Comparison of ENCODE assay signal across 1 cellular context in the genomic region with DNA sequence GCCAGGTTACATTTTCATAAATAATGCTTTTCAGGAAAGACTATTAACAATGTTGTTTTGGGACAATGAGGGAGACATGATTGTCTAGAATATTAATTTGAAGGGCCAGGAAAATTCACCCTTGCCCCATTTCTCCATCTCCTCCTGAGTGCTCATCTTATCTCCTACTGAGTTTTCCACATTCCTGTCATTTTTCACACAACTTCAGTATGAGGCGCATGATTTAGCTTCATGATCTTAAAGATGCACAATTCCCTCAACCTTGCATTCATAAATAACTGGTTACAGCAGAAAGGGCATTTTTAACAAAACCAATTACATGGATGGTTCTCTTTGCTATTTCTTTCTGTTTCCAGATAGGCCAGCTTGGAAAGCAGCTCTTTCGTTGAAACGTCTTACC.
TF ChIP-seq lines count a peak whose summit lies in the region.

No MANE protein-coding gene starts in this region.

TF ChIP-seq in GM23338, 12 proteins besides CTCF, POLR2A, EP300 and RAD21 (continued from another document):
- TF ChIP-seq, protein P1, sequence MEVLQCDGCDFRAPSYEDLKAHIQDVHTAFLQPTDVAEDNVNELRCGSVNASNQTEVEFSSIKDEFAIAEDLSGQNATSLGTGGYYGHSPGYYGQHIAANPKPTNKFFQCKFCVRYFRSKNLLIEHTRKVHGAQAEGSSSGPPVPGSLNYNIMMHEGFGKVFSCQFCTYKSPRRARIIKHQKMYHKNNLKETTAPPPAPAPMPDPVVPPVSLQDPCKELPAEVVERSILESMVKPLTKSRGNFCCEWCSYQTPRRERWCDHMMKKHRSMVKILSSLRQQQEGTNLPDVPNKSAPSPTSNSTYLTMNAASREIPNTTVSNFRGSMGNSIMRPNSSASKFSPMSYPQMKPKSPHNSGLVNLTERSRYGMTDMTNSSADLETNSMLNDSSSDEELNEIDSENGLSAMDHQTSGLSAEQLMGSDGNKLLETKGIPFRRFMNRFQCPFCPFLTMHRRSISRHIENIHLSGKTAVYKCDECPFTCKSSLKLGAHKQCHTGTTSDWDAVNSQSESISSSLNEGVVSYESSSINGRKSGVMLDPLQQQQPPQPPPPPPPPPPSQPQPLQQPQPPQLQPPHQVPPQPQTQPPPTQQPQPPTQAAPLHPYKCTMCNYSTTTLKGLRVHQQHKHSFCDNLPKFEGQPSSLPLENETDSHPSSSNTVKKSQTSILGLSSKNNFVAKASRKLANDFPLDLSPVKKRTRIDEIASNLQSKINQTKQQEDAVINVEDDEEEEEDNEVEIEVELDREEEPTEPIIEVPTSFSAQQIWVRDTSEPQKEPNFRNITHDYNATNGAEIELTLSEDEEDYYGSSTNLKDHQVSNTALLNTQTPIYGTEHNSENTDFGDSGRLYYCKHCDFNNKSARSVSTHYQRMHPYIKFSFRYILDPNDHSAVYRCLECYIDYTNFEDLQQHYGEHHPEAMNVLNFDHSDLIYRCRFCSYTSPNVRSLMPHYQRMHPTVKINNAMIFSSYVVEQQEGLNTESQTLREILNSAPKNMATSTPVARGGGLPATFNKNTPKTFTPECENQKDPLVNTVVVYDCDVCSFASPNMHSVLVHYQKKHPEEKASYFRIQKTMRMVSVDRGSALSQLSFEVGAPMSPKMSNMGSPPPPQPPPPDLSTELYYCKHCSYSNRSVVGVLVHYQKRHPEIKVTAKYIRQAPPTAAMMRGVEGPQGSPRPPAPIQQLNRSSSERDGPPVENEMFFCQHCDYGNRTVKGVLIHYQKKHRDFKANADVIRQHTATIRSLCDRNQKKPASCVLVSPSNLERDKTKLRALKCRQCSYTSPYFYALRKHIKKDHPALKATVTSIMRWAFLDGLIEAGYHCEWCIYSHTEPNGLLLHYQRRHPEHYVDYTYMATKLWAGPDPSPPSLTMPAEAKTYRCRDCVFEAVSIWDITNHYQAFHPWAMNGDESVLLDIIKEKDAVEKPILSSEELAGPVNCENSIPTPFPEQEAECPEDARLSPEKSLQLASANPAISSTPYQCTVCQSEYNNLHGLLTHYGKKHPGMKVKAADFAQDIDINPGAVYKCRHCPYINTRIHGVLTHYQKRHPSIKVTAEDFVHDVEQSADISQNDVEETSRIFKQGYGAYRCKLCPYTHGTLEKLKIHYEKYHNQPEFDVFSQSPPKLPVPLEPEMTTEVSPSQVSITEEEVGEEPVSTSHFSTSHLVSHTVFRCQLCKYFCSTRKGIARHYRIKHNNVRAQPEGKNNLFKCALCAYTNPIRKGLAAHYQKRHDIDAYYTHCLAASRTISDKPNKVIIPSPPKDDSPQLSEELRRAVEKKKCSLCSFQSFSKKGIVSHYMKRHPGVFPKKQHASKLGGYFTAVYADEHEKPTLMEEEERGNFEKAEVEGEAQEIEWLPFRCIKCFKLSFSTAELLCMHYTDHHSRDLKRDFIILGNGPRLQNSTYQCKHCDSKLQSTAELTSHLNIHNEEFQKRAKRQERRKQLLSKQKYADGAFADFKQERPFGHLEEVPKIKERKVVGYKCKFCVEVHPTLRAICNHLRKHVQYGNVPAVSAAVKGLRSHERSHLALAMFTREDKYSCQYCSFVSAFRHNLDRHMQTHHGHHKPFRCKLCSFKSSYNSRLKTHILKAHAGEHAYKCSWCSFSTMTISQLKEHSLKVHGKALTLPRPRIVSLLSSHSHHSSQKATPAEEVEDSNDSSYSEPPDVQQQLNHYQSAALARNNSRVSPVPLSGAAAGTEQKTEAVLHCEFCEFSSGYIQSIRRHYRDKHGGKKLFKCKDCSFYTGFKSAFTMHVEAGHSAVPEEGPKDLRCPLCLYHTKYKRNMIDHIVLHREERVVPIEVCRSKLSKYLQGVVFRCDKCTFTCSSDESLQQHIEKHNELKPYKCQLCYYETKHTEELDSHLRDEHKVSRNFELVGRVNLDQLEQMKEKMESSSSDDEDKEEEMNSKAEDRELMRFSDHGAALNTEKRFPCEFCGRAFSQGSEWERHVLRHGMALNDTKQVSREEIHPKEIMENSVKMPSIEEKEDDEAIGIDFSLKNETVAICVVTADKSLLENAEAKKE (CRISPR knock-in tag; IDR thresholded peaks at IDR 0.05), result no peak
- TF ChIP-seq EZH2 (IDR thresholded peaks at IDR 0.05; ENCODE audit: low read depth, unreplicated experiment) (no peak), STAT1 (IDR thresholded peaks at IDR 0.05; ENCODE audit: unreplicated experiment) (no peak), NANOG (IDR thresholded peaks at IDR 0.05; ENCODE audit: borderline replicate concordance) (no peak), ZNF114 (CRISPR knock-in tag; IDR thresholded peaks at IDR 0.05) (no peak)
